ENCODE assay signal across 2 cellular contexts in the genomic region with DNA sequence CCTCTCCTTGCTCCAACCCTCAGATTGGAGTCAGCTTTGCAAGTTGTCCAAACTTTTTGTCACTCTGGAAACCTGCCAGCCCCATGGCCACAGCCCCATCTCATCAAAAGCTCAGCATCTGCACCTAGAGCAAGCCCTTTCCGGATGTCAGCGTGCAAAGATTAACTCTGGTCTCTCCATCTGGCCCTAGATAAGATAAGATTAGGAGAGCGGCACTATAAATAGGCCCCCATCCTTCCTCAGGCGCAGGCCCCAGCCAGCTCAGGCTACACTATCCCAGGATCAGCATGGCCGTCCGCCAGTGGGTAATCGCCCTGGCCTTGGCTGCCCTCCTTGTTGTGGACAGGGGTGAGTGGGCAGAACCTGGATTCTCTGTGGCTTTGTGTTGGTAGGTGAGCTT.
TF ChIP-seq lines count a peak whose summit lies in the region.

A gene with protein sequence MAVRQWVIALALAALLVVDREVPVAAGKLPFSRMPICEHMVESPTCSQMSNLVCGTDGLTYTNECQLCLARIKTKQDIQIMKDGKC (plus strand): TSS at position 246 of the 400 bp plus-strand sequence. CDS start 42 bp downstream, at position 288.

TF ChIP-seq in IMR-90, 13 proteins besides CTCF, POLR2A, EP300 and RAD21:
- TF ChIP-seq USF2 (IDR thresholded peaks at IDR 0.05; ENCODE audit: low read depth, low read length) (no peak), CHD1 (IDR thresholded peaks at IDR 0.05; ENCODE audit: low read depth, low read length) (no peak), MAFK (IDR thresholded peaks at IDR 0.05; ENCODE audit: low read depth, low read length) (no peak)

TF ChIP-seq in SK-N-SH, 30 proteins besides CTCF, POLR2A, EP300 and RAD21:
- no peak for TF ChIP-seq SIN3A (IDR thresholded peaks at IDR 0.05; ENCODE audit: borderline replicate concordance, low read depth, low read length)
- no peak for TF ChIP-seq POLR2AphosphoS5 (IDR thresholded peaks at IDR 0.05; ENCODE audit: low read depth, low read length)
- TF ChIP-seq RXRA (IDR thresholded peaks at IDR 0.05; ENCODE audit: borderline replicate concordance, low read depth) = no peak
- no peak for TF ChIP-seq SMC3 (IDR thresholded peaks at IDR 0.05; ENCODE audit: low read depth, low read length)
- TF ChIP-seq TEAD4 (IDR thresholded peaks at IDR 0.05; ENCODE audit: borderline replicate concordance, insufficient read depth) = no peak
- TF ChIP-seq GABPA (IDR thresholded peaks at IDR 0.05; ENCODE audit: low read depth) = no peak
- TF ChIP-seq, protein P1, sequence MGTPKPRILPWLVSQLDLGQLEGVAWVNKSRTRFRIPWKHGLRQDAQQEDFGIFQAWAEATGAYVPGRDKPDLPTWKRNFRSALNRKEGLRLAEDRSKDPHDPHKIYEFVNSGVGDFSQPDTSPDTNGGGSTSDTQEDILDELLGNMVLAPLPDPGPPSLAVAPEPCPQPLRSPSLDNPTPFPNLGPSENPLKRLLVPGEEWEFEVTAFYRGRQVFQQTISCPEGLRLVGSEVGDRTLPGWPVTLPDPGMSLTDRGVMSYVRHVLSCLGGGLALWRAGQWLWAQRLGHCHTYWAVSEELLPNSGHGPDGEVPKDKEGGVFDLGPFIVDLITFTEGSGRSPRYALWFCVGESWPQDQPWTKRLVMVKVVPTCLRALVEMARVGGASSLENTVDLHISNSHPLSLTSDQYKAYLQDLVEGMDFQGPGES (IDR thresholded peaks at IDR 0.05; ENCODE audit: low read depth, low read length) = 0 out of 2 replicates have a peak, but pooled peaks have one; percentile 7
- TF ChIP-seq USF1 (IDR thresholded peaks at IDR 0.05; ENCODE audit: borderline replicate concordance, low read depth) = no peak
- peak; percentile 41 for TF ChIP-seq NFIC (IDR thresholded peaks at IDR 0.05; ENCODE audit: borderline replicate concordance)
- no peak for TF ChIP-seq RFX5 (IDR thresholded peaks at IDR 0.05; ENCODE audit: low read length)
- peak; percentile 75 for TF ChIP-seq FOXJ3 (CRISPR knock-in tag; IDR thresholded peaks at IDR 0.05)
- peak; percentile 67 for TF ChIP-seq TCF12 (IDR thresholded peaks at IDR 0.05)
- TF ChIP-seq MEF2A (IDR thresholded peaks at IDR 0.05; ENCODE audit: borderline replicate concordance, low read depth) = no peak
- no peak for TF ChIP-seq REST (IDR thresholded peaks at IDR 0.05; ENCODE audit: low read depth, low read length)
- peak; percentile 98 for TF ChIP-seq GATA2 (CRISPR knock-in tag; IDR thresholded peaks at IDR 0.05)
- peak; percentile 89 for TF ChIP-seq RCOR1 (IDR thresholded peaks at IDR 0.05; ENCODE audit: low read length)
- no peak for TF ChIP-seq USF2 (IDR thresholded peaks at IDR 0.05; ENCODE audit: borderline replicate concordance, low read depth, low read length)
- TF ChIP-seq JUND (IDR thresholded peaks at IDR 0.05) = no peak
- no peak for TF ChIP-seq FOXM1 (IDR thresholded peaks at IDR 0.05; ENCODE audit: low read depth)
- no peak for TF ChIP-seq YY1 (IDR thresholded peaks at IDR 0.05; ENCODE audit: low read depth)
- TF ChIP-seq TAF1 (IDR thresholded peaks at IDR 0.05; ENCODE audit: borderline replicate concordance, low read depth, low read length) = no peak
- TF ChIP-seq FOSL2 (IDR thresholded peaks at IDR 0.05; ENCODE audit: borderline replicate concordance, low read depth) = no peak
- no peak for TF ChIP-seq EZH2phosphoT487 (IDR thresholded peaks at IDR 0.05; ENCODE audit: borderline replicate concordance, low read depth)
- peak; percentile 80 for TF ChIP-seq CHD2 (IDR thresholded peaks at IDR 0.05; ENCODE audit: low read length, partially characterized antibody)
- no peak for TF ChIP-seq MAX (IDR thresholded peaks at IDR 0.05; ENCODE audit: low read depth)
- TF ChIP-seq ELF1 (IDR thresholded peaks at IDR 0.05) = no peak
- TF ChIP-seq, protein P2, sequence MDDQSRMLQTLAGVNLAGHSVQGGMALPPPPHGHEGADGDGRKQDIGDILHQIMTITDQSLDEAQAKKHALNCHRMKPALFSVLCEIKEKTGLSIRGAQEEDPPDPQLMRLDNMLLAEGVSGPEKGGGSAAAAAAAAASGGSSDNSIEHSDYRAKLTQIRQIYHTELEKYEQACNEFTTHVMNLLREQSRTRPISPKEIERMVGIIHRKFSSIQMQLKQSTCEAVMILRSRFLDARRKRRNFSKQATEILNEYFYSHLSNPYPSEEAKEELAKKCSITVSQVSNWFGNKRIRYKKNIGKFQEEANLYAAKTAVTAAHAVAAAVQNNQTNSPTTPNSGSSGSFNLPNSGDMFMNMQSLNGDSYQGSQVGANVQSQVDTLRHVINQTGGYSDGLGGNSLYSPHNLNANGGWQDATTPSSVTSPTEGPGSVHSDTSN (IDR thresholded peaks at IDR 0.05) = no peak
- no peak for TF ChIP-seq NRF1 (IDR thresholded peaks at IDR 0.05; ENCODE audit: low read depth, low read length)
- TF ChIP-seq, protein P3, sequence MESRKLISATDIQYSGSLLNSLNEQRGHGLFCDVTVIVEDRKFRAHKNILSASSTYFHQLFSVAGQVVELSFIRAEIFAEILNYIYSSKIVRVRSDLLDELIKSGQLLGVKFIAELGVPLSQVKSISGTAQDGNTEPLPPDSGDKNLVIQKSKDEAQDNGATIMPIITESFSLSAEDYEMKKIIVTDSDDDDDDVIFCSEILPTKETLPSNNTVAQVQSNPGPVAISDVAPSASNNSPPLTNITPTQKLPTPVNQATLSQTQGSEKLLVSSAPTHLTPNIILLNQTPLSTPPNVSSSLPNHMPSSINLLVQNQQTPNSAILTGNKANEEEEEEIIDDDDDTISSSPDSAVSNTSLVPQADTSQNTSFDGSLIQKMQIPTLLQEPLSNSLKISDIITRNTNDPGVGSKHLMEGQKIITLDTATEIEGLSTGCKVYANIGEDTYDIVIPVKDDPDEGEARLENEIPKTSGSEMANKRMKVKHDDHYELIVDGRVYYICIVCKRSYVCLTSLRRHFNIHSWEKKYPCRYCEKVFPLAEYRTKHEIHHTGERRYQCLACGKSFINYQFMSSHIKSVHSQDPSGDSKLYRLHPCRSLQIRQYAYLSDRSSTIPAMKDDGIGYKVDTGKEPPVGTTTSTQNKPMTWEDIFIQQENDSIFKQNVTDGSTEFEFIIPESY (IDR thresholded peaks at IDR 0.05; ENCODE audit: borderline replicate concordance, low read depth) = no peak
- TF ChIP-seq MXI1 (IDR thresholded peaks at IDR 0.05; ENCODE audit: low read depth, low read length) = peak; percentile 50; the same call in 1 of the 2 replicates
TF ChIP-seq in SK-N-SH: peak in this region for 8.
